ENCODE assay signal across 8 cellular contexts in genomic region chr17:55420776-55421178, GRCh38. TPM values are rescaled to one million over a fixed set of nuclear protein-coding genes. Genes with fewer than 3 reads are reported as not detected.
DNase-seq lines count a peak whose midpoint lies in the region; ATAC-seq and TF ChIP-seq lines count a peak whose summit lies in the region.

No MANE protein-coding gene starts in this region.

- peak overlapping the region; percentile 95 for H3K4me2 ChIP-seq in HCT116 (ENCODE audit: low read length)

- BruUV-seq in HCT116 (replicated peaks; lab: Mats Ljungman, UMichigan), result no TSS peak

- TF ChIP-seq CTCF in HCT116 (IDR thresholded peaks at IDR 0.05 in 2 of 3, conservative IDR thresholded peaks at IDR 0.05 in 1 of 3; ENCODE audit: borderline replicate concordance in 1 of 3, insufficient read depth in 1 of 3, low read depth in 2 of 3, low read length in 2 of 3) (no peak), body of pancreas (IDR thresholded peaks at IDR 0.05) (no peak)

- RAD21 ChIA-PET in HCT116 (lab: Charles Lee; ENCODE audit: low non-redundant PET in 1 of 2, low total read pairs in 2 of 2, uncharacterized antibody in 2 of 2, unreplicated experiment in 2 of 2), result no interaction called here

- WGBS in body of pancreas, 2 donors, result 0 to 1% methylated on average over 14 to 21 of the region's 21 CpGs

- H4K20me1 ChIP-seq in HCT116 (ENCODE audit: insufficient read depth), result no peaks in the 10 kb centered on the region

- DNase-seq in AG20443 (ENCODE audit: low spot score) (peak; percentile 40), HCT116 (ENCODE audit: low read depth, low spot score) (no peak), T-helper 9 cell (peak; percentile 27), body of pancreas (peak; percentile 32 to 47 (median 38)), epidermal melanocyte (ENCODE audit: insufficient read length, low spot score) (no peak), COR-L47 (lab: John Stamatoyannopoulos, UW) (no peak)

- H3K9ac ChIP-seq in HCT116 (ENCODE audit: low read length) (peak overlapping the region; percentile 78), skeletal muscle tissue (ENCODE audit: low read depth in 1 of 3, low read length in 3 of 3) (peak overlapping the region; percentile 82 to 87 (median 84))

- ATAC-seq in HCT116 (peak; percentile 6), body of pancreas (no peak)

- POLR2A ChIA-PET in HCT116 (lab: Charles Lee), result no interaction called here

- H3K36me3 ChIP-seq in HCT116 (ENCODE audit: control insufficient read depth in 1 of 2, insufficient read depth in 2 of 2, low read length in 2 of 2) (no peaks in the 10 kb centered on the region), body of pancreas (replicated peaks in 1 of 2; ENCODE audit: insufficient read depth in 1 of 2, low read depth in 2 of 2) (no peaks in the 10 kb centered on the region), skeletal muscle tissue (ENCODE audit: control insufficient read depth in 3 of 3, insufficient read depth in 3 of 3, low read length in 3 of 3) (no peaks in the 10 kb centered on the region)

- peaks cover 22% of the 10 kb centered on the region for H3K27me3 ChIP-seq in HCT116 (ENCODE audit: insufficient read depth, low read length)
- no peaks in the 10 kb centered on the region for H3K27me3 ChIP-seq in body of pancreas
- H3K27me3 ChIP-seq in skeletal muscle tissue (ENCODE audit: control insufficient read depth in 3 of 3, insufficient read depth in 3 of 3, low read length in 3 of 3), result peaks cover 0 to 6% (median 0%) of the 10 kb centered on the region in 3 donors

- H3K27ac ChIP-seq in HCT116 (ENCODE audit: low read depth, low read length) (peak overlapping the region; percentile 49; the same call in 1 of the 2 replicates), body of pancreas (peak overlapping the region in 3 of 4 donors; percentile 73 to 84 (median 78)), skeletal muscle tissue (ENCODE audit: low read depth, low read length) (peak overlapping the region; percentile 68)

- TF ChIP-seq POLR2A in HCT116 (IDR thresholded peaks at IDR 0.05; ENCODE audit: borderline replicate concordance, extremely low read depth, insufficient read depth, insufficient read length), result no peak
- TF ChIP-seq POLR2A in body of pancreas (IDR thresholded peaks at IDR 0.05), result peak in 1 of 3 donors; percentile 3

- TF ChIP-seq RAD21 in HCT116 (IDR thresholded peaks at IDR 0.05; ENCODE audit: low read depth), result no peak

- peaks cover 7% of the 10 kb centered on the region; the same call in 1 of the 2 replicates for H3K79me2 ChIP-seq in HCT116 (ENCODE audit: insufficient read depth, low read length)

- peak overlapping the region; percentile 81 to 82 for H3K4me3 ChIP-seq in HCT116 (replicated peaks in 1 of 2; ENCODE audit: low read depth in 1 of 2, low read length in 2 of 2)
- H3K4me3 ChIP-seq in body of pancreas, result peak overlapping the region; percentile 26 to 71
- H3K4me3 ChIP-seq in iPS-18c (ENCODE audit: insufficient read depth, low read depth, low read length), result peak overlapping the region; percentile 88
- peak overlapping the region; percentile 84 to 91 (median 85) for H3K4me3 ChIP-seq in skeletal muscle tissue (ENCODE audit: low read length in 3 of 3)

- no peak overlapping the region for H2AFZ ChIP-seq in HCT116 (ENCODE audit: low read depth, low read length, poor library complexity, severe bottlenecking)

- CTCF ChIA-PET in HCT116 (lab: Charles Lee), result no interaction called here

- intact Hi-C loops in HCT116 (cut with micrococcal nuclease), result loop anchor here (5.0 kb wide), 1 partner anchor 332 kb away; the partner anchor contains the start of gene PCTP
- intact Hi-C loops in body of pancreas (cut with DNase I), result no loop called here

- H3K4me1 ChIP-seq in HCT116 (ENCODE audit: control insufficient read depth in 1 of 2, insufficient read depth in 2 of 2, low read length in 2 of 2) (peaks cover 8 to 22% of the 10 kb centered on the region in 2 experiments; a peak in 3 of 4 replicates), body of pancreas (peaks cover 23% of the 10 kb centered on the region), skeletal muscle tissue (ENCODE audit: control insufficient read depth in 3 of 3, insufficient read depth in 3 of 3, low read length in 3 of 3) (peaks cover 10 to 28% (median 16%) of the 10 kb centered on the region in 3 donors)

- H3K9me3 ChIP-seq in HCT116 (ENCODE audit: control insufficient read depth in 1 of 2, insufficient read depth in 1 of 2, low read depth in 1 of 2, low read length in 2 of 2) (no peaks in the 10 kb centered on the region), body of pancreas (no peaks in the 10 kb centered on the region), iPS-18c (ENCODE audit: control insufficient read depth, insufficient read depth, low read length) (no peaks in the 10 kb centered on the region), skeletal muscle tissue (ENCODE audit: control insufficient read depth in 3 of 3, low read length in 3 of 3) (no peaks in the 10 kb centered on the region)

- no peaks in the 10 kb centered on the region for H3K9me2 ChIP-seq in HCT116 (ENCODE audit: insufficient read depth)

TF ChIP-seq in HCT116, 20 proteins besides CTCF, POLR2A, EP300 and RAD21:
- TF ChIP-seq FOSL1 (IDR thresholded peaks at IDR 0.05; ENCODE audit: low read depth) (no peak), ZNF274 (IDR thresholded peaks at IDR 0.05; ENCODE audit: low read depth, low read length) (no peak), SIN3A (IDR thresholded peaks at IDR 0.05; ENCODE audit: low read depth) (no peak), SP1 (IDR thresholded peaks at IDR 0.05; ENCODE audit: low read depth) (no peak), SRF (IDR thresholded peaks at IDR 0.05; ENCODE audit: low read depth) (no peak), ATF3 (IDR thresholded peaks at IDR 0.05) (no peak), EZH2 (IDR thresholded peaks at IDR 0.05) (no peak), TCF7L2 (IDR thresholded peaks at IDR 0.05; ENCODE audit: borderline replicate concordance, extremely low read depth, insufficient read depth, insufficient read length) (no peak), ZFX (IDR thresholded peaks at IDR 0.05) (no peak), CBX3 (IDR thresholded peaks at IDR 0.05; ENCODE audit: low read depth) (no peak), ELF1 (IDR thresholded peaks at IDR 0.05; ENCODE audit: borderline replicate concordance, low read depth) (no peak), ZBTB33 (IDR thresholded peaks at IDR 0.05; ENCODE audit: extremely low read depth, insufficient replicate concordance, low read length) (no peak), CEBPB (IDR thresholded peaks at IDR 0.05; ENCODE audit: low read depth) (no peak), POLR2AphosphoS5 (IDR thresholded peaks at IDR 0.05; ENCODE audit: low read depth, low read length) (no peak), EGR1 (IDR thresholded peaks at IDR 0.05; ENCODE audit: low read depth) (no peak)
- TF ChIP-seq, protein P1, sequence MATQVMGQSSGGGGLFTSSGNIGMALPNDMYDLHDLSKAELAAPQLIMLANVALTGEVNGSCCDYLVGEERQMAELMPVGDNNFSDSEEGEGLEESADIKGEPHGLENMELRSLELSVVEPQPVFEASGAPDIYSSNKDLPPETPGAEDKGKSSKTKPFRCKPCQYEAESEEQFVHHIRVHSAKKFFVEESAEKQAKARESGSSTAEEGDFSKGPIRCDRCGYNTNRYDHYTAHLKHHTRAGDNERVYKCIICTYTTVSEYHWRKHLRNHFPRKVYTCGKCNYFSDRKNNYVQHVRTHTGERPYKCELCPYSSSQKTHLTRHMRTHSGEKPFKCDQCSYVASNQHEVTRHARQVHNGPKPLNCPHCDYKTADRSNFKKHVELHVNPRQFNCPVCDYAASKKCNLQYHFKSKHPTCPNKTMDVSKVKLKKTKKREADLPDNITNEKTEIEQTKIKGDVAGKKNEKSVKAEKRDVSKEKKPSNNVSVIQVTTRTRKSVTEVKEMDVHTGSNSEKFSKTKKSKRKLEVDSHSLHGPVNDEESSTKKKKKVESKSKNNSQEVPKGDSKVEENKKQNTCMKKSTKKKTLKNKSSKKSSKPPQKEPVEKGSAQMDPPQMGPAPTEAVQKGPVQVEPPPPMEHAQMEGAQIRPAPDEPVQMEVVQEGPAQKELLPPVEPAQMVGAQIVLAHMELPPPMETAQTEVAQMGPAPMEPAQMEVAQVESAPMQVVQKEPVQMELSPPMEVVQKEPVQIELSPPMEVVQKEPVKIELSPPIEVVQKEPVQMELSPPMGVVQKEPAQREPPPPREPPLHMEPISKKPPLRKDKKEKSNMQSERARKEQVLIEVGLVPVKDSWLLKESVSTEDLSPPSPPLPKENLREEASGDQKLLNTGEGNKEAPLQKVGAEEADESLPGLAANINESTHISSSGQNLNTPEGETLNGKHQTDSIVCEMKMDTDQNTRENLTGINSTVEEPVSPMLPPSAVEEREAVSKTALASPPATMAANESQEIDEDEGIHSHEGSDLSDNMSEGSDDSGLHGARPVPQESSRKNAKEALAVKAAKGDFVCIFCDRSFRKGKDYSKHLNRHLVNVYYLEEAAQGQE (IDR thresholded peaks at IDR 0.05; ENCODE audit: low read depth), result no peak
- TF ChIP-seq, protein P2, sequence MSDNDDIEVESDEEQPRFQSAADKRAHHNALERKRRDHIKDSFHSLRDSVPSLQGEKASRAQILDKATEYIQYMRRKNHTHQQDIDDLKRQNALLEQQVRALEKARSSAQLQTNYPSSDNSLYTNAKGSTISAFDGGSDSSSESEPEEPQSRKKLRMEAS (IDR thresholded peaks at IDR 0.05), result no peak

RNA-seq across cellular contexts. Expression of gene MMD, which starts 0.9 kb away (rescaled TPM):
- total RNA-seq in HCT116 (2021; ENCODE audit: unreplicated experiment), result 21.3 TPM
- 9.4 and 9.7 TPM in 2 replicates for polyA plus RNA-seq in HCT116 (2012)
- total RNA-seq in body of pancreas, result 10 to 100 TPM in 1 of 2 donors, 1 to 10 TPM in 1; 4.4 to 12.5 TPM
- 11.5 TPM for total RNA-seq in skeletal muscle tissue

Comparison
In these comparisons a context has a peak if more than half of its experiments do, and no peak if none do; other contexts are left out.
1. DNase-seq: peak in AG20443 (single experiment), T-helper 9 cell (single experiment) and body of pancreas (4 of 4); none in HCT116 (single experiment), epidermal melanocyte (single experiment) and COR-L47 (single experiment).
2. Peak in every context shown above with its lines, with median percentiles within 50 percentile points of each other: H3K27ac ChIP-seq and H3K4me3 ChIP-seq.